25 cellular contexts compared by ENCODE assay signal in genomic region chr6:41596807-41597206, GRCh38. TPM values are rescaled to one million over a fixed set of nuclear protein-coding genes. Genes with fewer than 3 reads are reported as not detected.
"Had no signal": no experiment of that assay in that cellular context is flagged by ENCODE, and none has a peak within 500 bp of the region (broad histone marks: within the 10 kb centered on the region; RNA-seq: fewer than 3 reads in every experiment).

No MANE protein-coding gene starts in this region.

- H3K27ac ChIP-seq: body of pancreas, cardiac muscle cell, heart right ventricle, left ventricle myocardium inferior, parathyroid adenoma, tibial nerve, WERI-Rb-1 had no signal

- H3K4me1 ChIP-seq: body of pancreas, left ventricle myocardium inferior, parathyroid adenoma had no signal

- H3K4me1 Mint-ChIP-seq: activated CD4-positive, alpha-beta memory T cell treated with anti-CD3 and anti-CD28 coated beads, Interleukin-2, amount 10 ng/mL, durations not matched to agents 7 days and 5 days; activated CD4-positive, alpha-beta T cell treated with anti-CD3 and anti-CD28 coated beads, Interleukin-2, amount 10 ng/mL, durations not matched to agents 7 days and 5 days had no signal

- FAIRE-seq: endothelial cell of umbilical vein had no signal

- H3K36me3 Mint-ChIP-seq: activated naive CD8-positive, alpha-beta T cell; naive B cell had no signal

- H2AFZ ChIP-seq: parathyroid adenoma had no signal

- H3K36me3 ChIP-seq: cardiac muscle cell had no signal

- H3K9ac ChIP-seq: parathyroid adenoma had no signal

- H3K4me3 ChIP-seq: body of pancreas, cardiac muscle cell, heart right ventricle, left ventricle myocardium inferior, tibial nerve had no signal

- H3K27me3 ChIP-seq: body of pancreas, cardiac muscle cell, heart right ventricle, tibial nerve had no signal

- DNase-seq: activated CD4-positive, alpha-beta memory T cell treated with anti-CD3 and anti-CD28 coated beads, Interleukin-2, amount 10 ng/mL, durations not matched to agents 7 days and 5 days; activated CD4-positive, alpha-beta T cell treated with anti-CD3 and anti-CD28 coated beads, Interleukin-2, amount 10 ng/mL, durations not matched to agents 7 days and 5 days; activated CD8-positive, alpha-beta memory T cell treated with anti-CD3 and anti-CD28 coated beads, Interleukin-2, amount 50 U/mL, for 48 hours; activated T-cell treated with anti-CD3 and anti-CD28 coated beads, Interleukin-2, amount 50 U/mL, for 4 hours; body of pancreas; cortex of kidney; heart right ventricle; left ventricle myocardium inferior; mammary epithelial cell; naive B cell; occipital lobe; right cardiac atrium; stimulated activated CD4-positive, alpha-beta T cell treated with anti-CD3 and anti-CD28 coated beads, Interleukin-2, amount 100 ng/mL, for 48 hours; stimulated activated naive CD4-positive, alpha-beta T cell treated with Interleukin-2 at 50 U/mL for 16 hours; T-helper 17 cell; T1000; WERI-Rb-1 had no signal

- H3K27ac Mint-ChIP-seq: activated CD4-positive, alpha-beta memory T cell treated with anti-CD3 and anti-CD28 coated beads, Interleukin-2, amount 10 ng/mL, durations not matched to agents 7 days and 5 days; activated CD4-positive, alpha-beta T cell treated with anti-CD3 and anti-CD28 coated beads, Interleukin-2, amount 10 ng/mL, durations not matched to agents 7 days and 5 days; activated naive CD8-positive, alpha-beta T cell; activated T-helper 2 cell treated with anti-CD3 and anti-CD28 coated beads, Interferon-gamma antibody, Interleukin-2, Interleukin-4, amounts not matched to agents 10 μg/mL and 5 μg/mL and 100 μg/mL, durations not matched to agents 14 hours and 24 hours and 36 hours; T-helper 17 cell had no signal

- H3K4me3 Mint-ChIP-seq: activated CD4-positive, alpha-beta memory T cell treated with anti-CD3 and anti-CD28 coated beads, Interleukin-2, amount 10 ng/mL, durations not matched to agents 7 days and 5 days; activated CD4-positive, alpha-beta T cell treated with anti-CD3 and anti-CD28 coated beads, Interleukin-2, amount 10 ng/mL, durations not matched to agents 7 days and 5 days; activated naive CD8-positive, alpha-beta T cell; activated T-cell treated with anti-CD3 and anti-CD28 coated beads, Interleukin-2, amount 50 U/mL, for 4 hours; naive B cell had no signal

- H3K27me3 Mint-ChIP-seq: activated CD4-positive, alpha-beta memory T cell treated with anti-CD3 and anti-CD28 coated beads, Interleukin-2, amount 10 ng/mL, durations not matched to agents 7 days and 5 days; activated CD4-positive, alpha-beta T cell treated with anti-CD3 and anti-CD28 coated beads, Interleukin-2, amount 10 ng/mL, durations not matched to agents 7 days and 5 days; activated naive CD8-positive, alpha-beta T cell; naive B cell; T-helper 17 cell had no signal

- H3K9me3 ChIP-seq: body of pancreas, heart right ventricle, left ventricle myocardium inferior, tibial nerve had no signal

- H3K9me3 Mint-ChIP-seq: activated CD4-positive, alpha-beta memory T cell treated with anti-CD3 and anti-CD28 coated beads, Interleukin-2, amount 10 ng/mL, durations not matched to agents 7 days and 5 days; activated CD4-positive, alpha-beta T cell treated with anti-CD3 and anti-CD28 coated beads, Interleukin-2, amount 10 ng/mL, durations not matched to agents 7 days and 5 days; activated T-cell treated with anti-CD3 and anti-CD28 coated beads, Interleukin-2, amount 50 U/mL, for 4 hours; activated T-helper 2 cell treated with anti-CD3 and anti-CD28 coated beads, Interferon-gamma antibody, Interleukin-2, Interleukin-4, amounts not matched to agents 10 μg/mL and 5 μg/mL and 100 μg/mL, durations not matched to agents 14 hours and 24 hours and 36 hours; naive B cell had no signal

RNA-seq across cellular contexts. Expression of gene MDFI, which starts 41.5 kb away (rescaled TPM):
- total RNA-seq: activated CD4-positive, alpha-beta memory T cell treated with anti-CD3 and anti-CD28 coated beads, Interleukin-2, amount 10 ng/mL, durations not matched to agents 7 days and 5 days; activated CD4-positive, alpha-beta T cell treated with anti-CD3 and anti-CD28 coated beads, Interleukin-2, amount 10 ng/mL, durations not matched to agents 7 days and 5 days; activated T-helper 2 cell treated with anti-CD3 and anti-CD28 coated beads, Interferon-gamma antibody, Interleukin-2, Interleukin-4, amounts not matched to agents 10 μg/mL and 5 μg/mL and 100 μg/mL, durations not matched to agents 14 hours and 24 hours and 36 hours; fibroblast of villous mesenchyme; T-helper 17 cell had no signal
- polyA plus RNA-seq: fibroblast of lung had no signal
